In the genomic region with DNA sequence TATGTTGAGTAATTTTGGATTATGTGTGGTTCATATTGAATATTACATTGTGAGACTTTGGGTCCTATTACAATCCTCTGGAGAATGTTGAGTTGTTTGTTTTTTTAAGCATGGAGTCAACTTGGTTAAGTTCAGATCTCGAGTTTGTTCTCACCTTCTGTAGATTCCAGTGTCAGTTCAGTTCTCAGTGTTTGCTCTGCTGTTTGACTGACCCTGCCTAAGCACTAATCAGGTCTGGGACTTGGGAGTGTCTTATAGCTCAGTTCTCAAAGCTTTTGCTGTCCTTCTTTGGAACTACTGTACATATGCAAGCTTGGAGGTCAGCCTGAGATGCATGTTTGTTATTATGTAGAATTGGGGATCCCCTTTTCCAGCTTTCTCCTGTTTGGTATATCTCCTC, we compare ENCODE assay signal across 9 cellular contexts.
DNase-seq lines count a peak whose midpoint lies in the region; TF ChIP-seq lines count a peak whose summit lies in the region.
"Had no signal": no experiment of that assay in that cellular context is flagged by ENCODE, and none has a peak within 500 bp of the region (broad histone marks: within the 10 kb centered on the region; RNA-seq: fewer than 3 reads in every experiment).

No MANE protein-coding gene starts in this region.

- H4K8ac ChIP-seq in mesendoderm (ENCODE audit: low read depth, low read length): no peak overlapping the region

- no CpG with 5 or more reads among the region's 1 CpG for WGBS in mesendoderm (ENCODE audit: extremely low coverage, insufficient coverage, low lambda C conversion rate)
- WGBS in testis, 2 donors: 25 to 31% methylated on average over 1 of the region's 1 CpG

- POLR2A ChIA-PET in HEK293T (lab: Yijun Ruan, JAX): no interaction called here

- intact Hi-C loops in testis (cut with DNase I; ENCODE audit: low total_unique reads): no loop called here

- no peak overlapping the region for H2BK15ac ChIP-seq in mesendoderm (replicated peaks; ENCODE audit: low read depth)

- H3K27ac Mint-ChIP-seq in IgD-negative memory B cell: peak overlapping the region; percentile 8 to 83 (median 76)

- no peaks in the 10 kb centered on the region for H3K27me3 Mint-ChIP-seq in IgD-negative memory B cell

- H3K9me3 Mint-ChIP-seq in IgD-negative memory B cell: no peaks in the 10 kb centered on the region

- H3K27ac ChIP-seq in mesendoderm (ENCODE audit: low read depth, low read length): no peak overlapping the region
- peak overlapping the region; percentile 58 to 73 for H3K27ac ChIP-seq in testis

- H3K4me1 Mint-ChIP-seq in IgD-negative memory B cell: peaks cover 40 to 57% (median 53%) of the 10 kb centered on the region in 3 donors

- no peak overlapping the region for H2BK5ac ChIP-seq in mesendoderm (ENCODE audit: low read length)

- H3K23ac ChIP-seq in mesendoderm (ENCODE audit: low read length): no peak overlapping the region

- no peak overlapping the region for H4K5ac ChIP-seq in mesendoderm (ENCODE audit: low read length)

- peaks cover 15% of the 10 kb centered on the region for H3K79me2 ChIP-seq in mesendoderm (ENCODE audit: control insufficient read depth, insufficient read depth, low read length)

- DNase-seq in cerebellar cortex (ENCODE audit: low spot score) (peak; percentile 56), mesendoderm (no peak), testis (no peak), NCI-H2227 treated with DMSO at 0.1 percent for 48 hours (lab: John Stamatoyannopoulos, UW) (no peak), HEK293T (ENCODE audit: extremely low spot score) (no peak), SIG-M5 treated with dmso at 0.1 percent for 504 hours (lab: John Stamatoyannopoulos, UW; ENCODE audit: unreplicated experiment) (no peak)
- DNase-seq: NCI-H1105, RPMI8226 had no signal

- CTCF ChIA-PET in HEK293T (lab: Yijun Ruan, JAX): no interaction called here

- no peak for TF ChIP-seq CTCF in testis (IDR thresholded peaks at IDR 0.05)

- H3K9me3 ChIP-seq in testis: no peaks in the 10 kb centered on the region

- no peak overlapping the region for H2BK120ac ChIP-seq in mesendoderm (ENCODE audit: low read depth, low read length)

- H3K36me3 ChIP-seq in mesendoderm (ENCODE audit: control insufficient read depth, insufficient read depth, low read length) (no peaks in the 10 kb centered on the region), testis (ENCODE audit: low read depth, missing control alignments) (no peaks in the 10 kb centered on the region)

- H3K18ac ChIP-seq in mesendoderm (ENCODE audit: low read length): peak overlapping the region; percentile 51

- H3K4me1 ChIP-seq in mesendoderm (ENCODE audit: control insufficient read depth, low read depth, low read length) (peaks cover 2% of the 10 kb centered on the region), testis (peaks cover 32% of the 10 kb centered on the region)

- H3K4me2 ChIP-seq in mesendoderm (ENCODE audit: low read length): no peak overlapping the region

- peak overlapping the region in 2 of 4 donors; percentile 14 to 75 for H3K4me3 Mint-ChIP-seq in IgD-negative memory B cell

- no peak overlapping the region for H3K56ac ChIP-seq in mesendoderm (ENCODE audit: low read length)

- no peak overlapping the region for H2AK5ac ChIP-seq in mesendoderm (ENCODE audit: low read length)

- H3K36me3 Mint-ChIP-seq in IgD-negative memory B cell: peaks cover 5% of the 10 kb centered on the region

- no peak overlapping the region for H3K4ac ChIP-seq in mesendoderm (ENCODE audit: low read depth, low read length)

- TF ChIP-seq POLR2A in testis (IDR thresholded peaks at IDR 0.05): no peak

- H3K79me1 ChIP-seq in mesendoderm (ENCODE audit: low read length): peaks cover 8% of the 10 kb centered on the region

- H3K4me3 ChIP-seq in mesendoderm (ENCODE audit: low read length): no peak overlapping the region
- H3K4me3 ChIP-seq in testis: no peak overlapping the region

- no peak overlapping the region for H3K9ac ChIP-seq in mesendoderm (ENCODE audit: low read length)

- no peaks in the 10 kb centered on the region for H3K27me3 ChIP-seq in mesendoderm (ENCODE audit: insufficient read depth, low read length, poor library complexity)
- no peaks in the 10 kb centered on the region for H3K27me3 ChIP-seq in testis

TF ChIP-seq in HEK293T, 16 proteins besides CTCF, POLR2A, EP300 and RAD21:
- no peak for TF ChIP-seq L3MBTL2 (conservative IDR thresholded peaks at IDR 0.05)
- TF ChIP-seq ELF4 (IDR thresholded peaks at IDR 0.05): no peak
- TF ChIP-seq LEF1 (IDR thresholded peaks at IDR 0.05; ENCODE audit: borderline replicate concordance): no peak
- TF ChIP-seq NFRKB (IDR thresholded peaks at IDR 0.05): no peak
- TF ChIP-seq TARDBP (IDR thresholded peaks at IDR 0.05): no peak
- no peak for TF ChIP-seq HDGF (IDR thresholded peaks at IDR 0.05; ENCODE audit: borderline replicate concordance)
- TF ChIP-seq BHLHE40 (IDR thresholded peaks at IDR 0.05; ENCODE audit: borderline replicate concordance): no peak
- TF ChIP-seq, protein P1, sequence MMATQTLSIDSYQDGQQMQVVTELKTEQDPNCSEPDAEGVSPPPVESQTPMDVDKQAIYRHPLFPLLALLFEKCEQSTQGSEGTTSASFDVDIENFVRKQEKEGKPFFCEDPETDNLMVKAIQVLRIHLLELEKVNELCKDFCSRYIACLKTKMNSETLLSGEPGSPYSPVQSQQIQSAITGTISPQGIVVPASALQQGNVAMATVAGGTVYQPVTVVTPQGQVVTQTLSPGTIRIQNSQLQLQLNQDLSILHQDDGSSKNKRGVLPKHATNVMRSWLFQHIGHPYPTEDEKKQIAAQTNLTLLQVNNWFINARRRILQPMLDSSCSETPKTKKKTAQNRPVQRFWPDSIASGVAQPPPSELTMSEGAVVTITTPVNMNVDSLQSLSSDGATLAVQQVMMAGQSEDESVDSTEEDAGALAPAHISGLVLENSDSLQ (IDR thresholded peaks at IDR 0.05): no peak
- TF ChIP-seq FOXK2 (IDR thresholded peaks at IDR 0.05): no peak
- no peak for TF ChIP-seq SUZ12 (IDR thresholded peaks at IDR 0.05)
- no peak for TF ChIP-seq CTBP1 (IDR thresholded peaks at IDR 0.05; ENCODE audit: borderline replicate concordance)
- no peak for TF ChIP-seq SP1 (IDR thresholded peaks at IDR 0.05)
- TF ChIP-seq ARNT (IDR thresholded peaks at IDR 0.05): no peak
- TF ChIP-seq FOXM1 (IDR thresholded peaks at IDR 0.05; ENCODE audit: borderline replicate concordance): no peak
- no peak for TF ChIP-seq ZNF384 (IDR thresholded peaks at IDR 0.05)
- TF ChIP-seq FOXA1 (IDR thresholded peaks at IDR 0.05): no peak
